In the genomic region with DNA sequence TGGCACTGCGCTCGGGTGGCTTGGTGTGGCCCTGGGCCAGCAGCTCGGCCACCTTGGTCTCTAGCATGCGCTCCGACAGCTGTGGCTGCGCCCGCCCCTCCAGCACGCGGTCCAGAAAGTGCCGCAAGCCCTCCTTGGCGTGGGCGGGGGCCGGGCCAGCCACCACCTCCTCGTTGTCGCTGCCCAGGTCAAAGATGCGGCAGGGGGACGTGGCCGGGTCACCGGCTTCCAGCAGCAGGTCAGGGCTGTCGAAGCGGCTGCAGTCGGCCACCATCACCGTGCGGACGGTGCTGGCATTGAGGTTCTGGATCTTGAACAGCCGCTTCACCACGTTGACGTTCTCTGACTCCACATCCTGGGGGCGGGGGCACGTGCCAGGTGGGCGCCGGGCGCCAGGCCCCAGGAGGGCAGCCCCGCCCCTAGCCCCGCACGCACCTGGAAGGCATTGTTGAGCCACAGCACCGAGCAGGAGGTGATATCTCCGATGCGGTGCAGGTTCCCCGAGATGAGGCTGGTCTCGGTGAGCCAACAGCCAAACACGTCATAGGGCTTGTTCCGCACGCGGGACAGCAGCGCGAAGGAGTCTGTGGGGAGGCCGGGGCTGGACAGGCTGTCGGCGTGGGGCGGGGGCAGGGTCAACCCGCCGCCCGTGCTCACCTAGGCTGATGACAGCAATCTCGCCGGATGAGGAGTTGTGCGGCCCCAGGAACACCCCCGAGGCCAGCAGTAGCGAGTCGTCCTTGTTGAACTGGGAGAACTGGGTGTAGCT, we compare ENCODE assay signal across 1 cellular context.
A peak's percentile ranks its signal among the peaks of the same experiment; 100 is the strongest.
TF ChIP-seq lines count a peak whose summit lies in the region.

No MANE protein-coding gene starts in this region.

TF ChIP-seq in A549, 52 proteins besides CTCF, POLR2A, EP300 and RAD21:
- TF ChIP-seq ZSCAN20 (CRISPR knock-in tag; IDR thresholded peaks at IDR 0.05) = no peak
- no peak for TF ChIP-seq HEYL (CRISPR knock-in tag; IDR thresholded peaks at IDR 0.05)
- no peak for TF ChIP-seq CEBPB (IDR thresholded peaks at IDR 0.05)
- TF ChIP-seq KDM5A (IDR thresholded peaks at IDR 0.05) = no peak
- TF ChIP-seq, protein P1, sequence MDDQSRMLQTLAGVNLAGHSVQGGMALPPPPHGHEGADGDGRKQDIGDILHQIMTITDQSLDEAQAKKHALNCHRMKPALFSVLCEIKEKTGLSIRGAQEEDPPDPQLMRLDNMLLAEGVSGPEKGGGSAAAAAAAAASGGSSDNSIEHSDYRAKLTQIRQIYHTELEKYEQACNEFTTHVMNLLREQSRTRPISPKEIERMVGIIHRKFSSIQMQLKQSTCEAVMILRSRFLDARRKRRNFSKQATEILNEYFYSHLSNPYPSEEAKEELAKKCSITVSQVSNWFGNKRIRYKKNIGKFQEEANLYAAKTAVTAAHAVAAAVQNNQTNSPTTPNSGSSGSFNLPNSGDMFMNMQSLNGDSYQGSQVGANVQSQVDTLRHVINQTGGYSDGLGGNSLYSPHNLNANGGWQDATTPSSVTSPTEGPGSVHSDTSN (IDR thresholded peaks at IDR 0.05) = peak; percentile 11; the same call in 1 of the 2 replicates
- TF ChIP-seq JUN (IDR thresholded peaks at IDR 0.05) = no peak; a peak in 1 of 5 replicates
